1 cellular context compared by ENCODE assay signal in the genomic region with DNA sequence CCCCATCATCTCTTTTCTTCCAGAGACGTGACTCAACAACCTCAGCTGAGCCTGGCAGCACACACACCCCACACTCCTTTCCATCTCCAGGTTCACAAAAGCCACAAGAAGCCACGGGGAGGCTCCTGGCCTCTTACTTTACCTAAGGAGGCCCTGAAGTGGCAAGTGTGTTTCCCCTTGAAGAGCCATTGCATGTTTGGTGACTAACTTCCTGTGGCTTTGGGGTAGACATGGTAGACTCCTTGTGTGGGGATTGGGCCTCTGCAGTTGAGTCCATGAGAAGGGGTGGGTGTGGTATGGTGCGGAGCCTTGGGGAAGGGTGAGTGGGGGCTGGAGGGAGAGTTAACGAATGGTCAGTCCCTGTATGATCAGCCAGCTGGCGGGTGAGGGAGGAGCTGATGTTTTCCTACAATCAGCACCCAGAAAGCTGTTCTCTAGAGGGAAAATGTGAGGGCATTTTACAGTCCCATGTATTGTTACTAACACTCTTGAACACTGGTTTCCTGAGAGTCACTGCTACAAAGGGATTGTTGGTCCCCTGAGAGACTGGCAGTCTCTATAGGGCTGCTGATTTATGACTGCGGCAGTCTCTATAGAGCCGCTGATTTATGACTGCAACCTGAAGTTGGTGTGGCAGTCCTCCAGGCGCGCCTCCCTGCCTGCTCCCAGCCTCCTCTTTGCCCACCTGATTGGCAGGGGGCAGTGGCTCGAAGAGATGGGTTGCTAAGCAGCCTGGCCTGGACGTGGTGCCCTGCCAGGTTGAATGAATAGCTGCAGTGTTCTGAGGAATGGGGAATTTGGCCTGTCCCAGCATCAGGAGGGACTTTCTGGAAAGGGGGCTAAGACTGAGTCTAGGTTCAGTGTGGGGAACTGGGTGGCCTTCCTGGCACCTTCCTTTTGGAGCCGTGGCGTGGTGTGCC.
TF ChIP-seq lines count a peak whose summit lies in the region.

No MANE protein-coding gene starts in this region.

TF ChIP-seq in Ishikawa, 13 proteins besides CTCF, POLR2A, EP300 and RAD21:
- TF ChIP-seq TEAD4 (IDR thresholded peaks at IDR 0.05): peak; percentile 46; the same call in 1 of the 2 replicates
- TF ChIP-seq, protein P1, sequence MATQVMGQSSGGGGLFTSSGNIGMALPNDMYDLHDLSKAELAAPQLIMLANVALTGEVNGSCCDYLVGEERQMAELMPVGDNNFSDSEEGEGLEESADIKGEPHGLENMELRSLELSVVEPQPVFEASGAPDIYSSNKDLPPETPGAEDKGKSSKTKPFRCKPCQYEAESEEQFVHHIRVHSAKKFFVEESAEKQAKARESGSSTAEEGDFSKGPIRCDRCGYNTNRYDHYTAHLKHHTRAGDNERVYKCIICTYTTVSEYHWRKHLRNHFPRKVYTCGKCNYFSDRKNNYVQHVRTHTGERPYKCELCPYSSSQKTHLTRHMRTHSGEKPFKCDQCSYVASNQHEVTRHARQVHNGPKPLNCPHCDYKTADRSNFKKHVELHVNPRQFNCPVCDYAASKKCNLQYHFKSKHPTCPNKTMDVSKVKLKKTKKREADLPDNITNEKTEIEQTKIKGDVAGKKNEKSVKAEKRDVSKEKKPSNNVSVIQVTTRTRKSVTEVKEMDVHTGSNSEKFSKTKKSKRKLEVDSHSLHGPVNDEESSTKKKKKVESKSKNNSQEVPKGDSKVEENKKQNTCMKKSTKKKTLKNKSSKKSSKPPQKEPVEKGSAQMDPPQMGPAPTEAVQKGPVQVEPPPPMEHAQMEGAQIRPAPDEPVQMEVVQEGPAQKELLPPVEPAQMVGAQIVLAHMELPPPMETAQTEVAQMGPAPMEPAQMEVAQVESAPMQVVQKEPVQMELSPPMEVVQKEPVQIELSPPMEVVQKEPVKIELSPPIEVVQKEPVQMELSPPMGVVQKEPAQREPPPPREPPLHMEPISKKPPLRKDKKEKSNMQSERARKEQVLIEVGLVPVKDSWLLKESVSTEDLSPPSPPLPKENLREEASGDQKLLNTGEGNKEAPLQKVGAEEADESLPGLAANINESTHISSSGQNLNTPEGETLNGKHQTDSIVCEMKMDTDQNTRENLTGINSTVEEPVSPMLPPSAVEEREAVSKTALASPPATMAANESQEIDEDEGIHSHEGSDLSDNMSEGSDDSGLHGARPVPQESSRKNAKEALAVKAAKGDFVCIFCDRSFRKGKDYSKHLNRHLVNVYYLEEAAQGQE (IDR thresholded peaks at IDR 0.05; ENCODE audit: low read depth): no peak
- peak; percentile 84 for TF ChIP-seq NFIC (IDR thresholded peaks at IDR 0.05)
- no peak for TF ChIP-seq FOXM1 (IDR thresholded peaks at IDR 0.05; ENCODE audit: borderline replicate concordance, low read depth)
- no peak for TF ChIP-seq CEBPB (IDR thresholded peaks at IDR 0.05)
- TF ChIP-seq, protein P2, sequence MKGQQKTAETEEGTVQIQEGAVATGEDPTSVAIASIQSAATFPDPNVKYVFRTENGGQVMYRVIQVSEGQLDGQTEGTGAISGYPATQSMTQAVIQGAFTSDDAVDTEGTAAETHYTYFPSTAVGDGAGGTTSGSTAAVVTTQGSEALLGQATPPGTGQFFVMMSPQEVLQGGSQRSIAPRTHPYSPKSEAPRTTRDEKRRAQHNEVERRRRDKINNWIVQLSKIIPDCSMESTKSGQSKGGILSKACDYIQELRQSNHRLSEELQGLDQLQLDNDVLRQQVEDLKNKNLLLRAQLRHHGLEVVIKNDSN (IDR thresholded peaks at IDR 0.05): no peak; the same call in 1 of the 2 replicates
- TF ChIP-seq, protein P3, sequence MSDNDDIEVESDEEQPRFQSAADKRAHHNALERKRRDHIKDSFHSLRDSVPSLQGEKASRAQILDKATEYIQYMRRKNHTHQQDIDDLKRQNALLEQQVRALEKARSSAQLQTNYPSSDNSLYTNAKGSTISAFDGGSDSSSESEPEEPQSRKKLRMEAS (IDR thresholded peaks at IDR 0.05): peak; percentile 18; the same call in 1 of the 2 replicates
- no peak for TF ChIP-seq TAF1 (IDR thresholded peaks at IDR 0.05; ENCODE audit: low read depth)
- TF ChIP-seq TCF12 (IDR thresholded peaks at IDR 0.05; ENCODE audit: low read depth): peak; percentile 83
- 0 out of 2 replicates have a peak, but pooled peaks have one; percentile 10 for TF ChIP-seq YY1 (IDR thresholded peaks at IDR 0.05; ENCODE audit: low read depth)
- 0 out of 2 replicates have a peak, but pooled peaks have one; percentile 25 for TF ChIP-seq ZBTB7A (IDR thresholded peaks at IDR 0.05; ENCODE audit: low read depth)
TF ChIP-seq in Ishikawa: peak in this region for 6.
